11 cellular contexts compared by ENCODE assay signal in the genomic region with DNA sequence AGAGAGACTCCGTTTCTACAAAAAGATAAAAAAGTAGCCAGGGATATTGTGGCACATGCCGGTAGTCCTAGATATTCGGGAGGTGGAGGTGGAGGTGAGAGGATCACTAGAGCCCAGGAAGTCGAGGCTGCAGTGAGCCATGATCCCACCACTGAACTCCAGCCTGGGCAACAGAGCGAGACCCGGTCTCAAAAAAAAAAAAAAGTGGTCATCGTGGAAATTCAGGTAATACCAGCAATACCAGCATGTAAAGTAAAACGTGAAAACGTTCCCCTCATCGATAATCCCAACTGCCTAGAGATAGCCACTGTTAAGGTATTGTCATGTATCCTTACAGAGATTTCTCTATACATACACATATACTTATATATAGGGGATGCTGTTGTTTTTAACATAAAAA. TPM values are rescaled to one million over a fixed set of nuclear protein-coding genes. Genes with fewer than 3 reads are reported as not detected.
DNase-seq lines count a peak whose midpoint lies in the region; ATAC-seq and TF ChIP-seq lines count a peak whose summit lies in the region.
"Had no signal": no experiment of that assay in that cellular context is flagged by ENCODE, and none has a peak within 500 bp of the region (broad histone marks: within the 10 kb centered on the region; RNA-seq: fewer than 3 reads in every experiment).

No MANE protein-coding gene starts in this region.

- H3K36me3 ChIP-seq in heart left ventricle (no peaks in the 10 kb centered on the region), thoracic aorta (no peaks in the 10 kb centered on the region), thyroid gland (no peaks in the 10 kb centered on the region)
- H3K36me3 ChIP-seq: WERI-Rb-1 had no signal

- intact Hi-C loops in heart left ventricle (cut with DNase I): loop anchor here in 6 of 10 donors (10.0 kb wide), 3 partner anchors 109 to 449 kb away; a partner anchor contains a TSS
- intact Hi-C loops in left ventricle myocardium superior (cut with micrococcal nuclease): no loop called here
- intact Hi-C loops in activated CD4-positive, alpha-beta memory T cell treated with anti-CD3 and anti-CD28 coated beads for 36 hours (cut with micrococcal nuclease): loop anchor here (10.0 kb wide), 1 partner anchor 1719 kb away; a partner anchor contains a TSS
- intact Hi-C loops in thyroid gland (cut with DNase I): no loop called here

- POLR2A ChIA-PET in activated CD4-positive, alpha-beta memory T cell treated with anti-CD3 and anti-CD28 coated beads for 36 hours (lab: Charles Lee): no interaction called here

- 60 to 69% (median 65%) methylated on average over 10 of the region's 10 CpGs for WGBS in heart left ventricle, 4 donors
- 73 to 75% methylated on average over 6 to 10 of the region's 10 CpGs for WGBS in thyroid gland, 2 donors

- H3K27me3 ChIP-seq in heart left ventricle (no peaks in the 10 kb centered on the region), thoracic aorta (replicated peaks; ENCODE audit: insufficient read depth) (no peaks in the 10 kb centered on the region), thyroid gland (no peaks in the 10 kb centered on the region)

- ATAC-seq in heart left ventricle: no peak
- no peak for ATAC-seq in left ventricle myocardium superior
- ATAC-seq in thoracic aorta (ENCODE audit: insufficient number of reproducible peaks, low FRiP score, low read depth): no peak

- H3K27me3 Mint-ChIP-seq in activated CD4-positive, alpha-beta memory T cell treated with anti-CD3 and anti-CD28 coated beads for 36 hours: no peaks in the 10 kb centered on the region
- H3K27me3 Mint-ChIP-seq in immature natural killer cell (ENCODE audit: low read depth in 3 of 3): peaks cover 3 to 16% (median 9%) of the 10 kb centered on the region in 3 donors

- no peak for TF ChIP-seq CTCF in heart left ventricle (IDR thresholded peaks at IDR 0.05)
- TF ChIP-seq CTCF in thoracic aorta (IDR thresholded peaks at IDR 0.05): no peak
- TF ChIP-seq CTCF in thyroid gland (IDR thresholded peaks at IDR 0.05): no peak

- H3K4me1 ChIP-seq in heart left ventricle (peaks cover 0 to 16% (median 0%) of the 10 kb centered on the region in 12 donors), thoracic aorta (ENCODE audit: control insufficient read depth in 1 of 2, low read depth in 2 of 2) (peaks cover 4 to 22% of the 10 kb centered on the region in 2 donors), thyroid gland (no peaks in the 10 kb centered on the region)

- H3K4me3 Mint-ChIP-seq in activated CD4-positive, alpha-beta memory T cell treated with anti-CD3 and anti-CD28 coated beads for 36 hours: peak overlapping the region; percentile 98
- H3K4me3 Mint-ChIP-seq in immature natural killer cell: peak overlapping the region in 4 of 5 donors; percentile 91 to 98 (median 94)

- CTCF ChIA-PET in activated CD4-positive, alpha-beta memory T cell treated with anti-CD3 and anti-CD28 coated beads for 36 hours (lab: Charles Lee): no interaction called here

- H3K9me3 ChIP-seq in heart left ventricle (no peaks in the 10 kb centered on the region), thoracic aorta (no peaks in the 10 kb centered on the region), thyroid gland (no peaks in the 10 kb centered on the region)

- H3K27ac ChIP-seq in heart left ventricle (peak overlapping the region in 2 of 12 donors; percentile 93), thoracic aorta (no peak overlapping the region), thyroid gland (no peak overlapping the region)
- H3K27ac ChIP-seq: WERI-Rb-1 had no signal

- no peaks in the 10 kb centered on the region for H3K9me3 Mint-ChIP-seq in activated CD4-positive, alpha-beta memory T cell treated with anti-CD3 and anti-CD28 coated beads for 36 hours
- no peaks in the 10 kb centered on the region for H3K9me3 Mint-ChIP-seq in immature natural killer cell

- H3K4me1 Mint-ChIP-seq in activated CD4-positive, alpha-beta memory T cell treated with anti-CD3 and anti-CD28 coated beads for 36 hours (ENCODE audit: low read depth): peaks cover 30% of the 10 kb centered on the region
- H3K4me1 Mint-ChIP-seq in immature natural killer cell: peaks cover 24 to 49% of the 10 kb centered on the region in 2 donors

- no peak for TF ChIP-seq POLR2A in heart left ventricle (IDR thresholded peaks at IDR 0.05)
- no peak for TF ChIP-seq POLR2A in thyroid gland (IDR thresholded peaks at IDR 0.05)

- H3K36me3 Mint-ChIP-seq in activated CD4-positive, alpha-beta memory T cell treated with anti-CD3 and anti-CD28 coated beads for 36 hours: peaks cover 11% of the 10 kb centered on the region
- peaks cover 0 to 8% (median 0%) of the 10 kb centered on the region in 3 donors for H3K36me3 Mint-ChIP-seq in immature natural killer cell

- no peak for DNase-seq in heart left ventricle
- no peak for DNase-seq in left ventricle myocardium superior
- no peak for DNase-seq in activated CD4-positive, alpha-beta memory T cell treated with anti-CD3 and anti-CD28 coated beads for 36 hours
- no peak for DNase-seq in immature natural killer cell
- DNase-seq in thoracic aorta (ENCODE audit: low spot score): no peak
- no peak for DNase-seq in amniotic stem cell (lab: John Stamatoyannopoulos, UW)
- DNase-seq in thyroid gland: no peak
- no peak for DNase-seq in iPS-NIHi11 (ENCODE audit: low spot score)
- DNase-seq: HCEC 1CT, NCI-H510A treated with DMSO at 0.1 percent for 48 hours, WERI-Rb-1 had no signal

- no peak overlapping the region for H3K27ac Mint-ChIP-seq in activated CD4-positive, alpha-beta memory T cell treated with anti-CD3 and anti-CD28 coated beads for 36 hours
- peak overlapping the region; percentile 97 to 100 (median 99) for H3K27ac Mint-ChIP-seq in immature natural killer cell

- H3K4me3 ChIP-seq in heart left ventricle: peak overlapping the region in 9 of 12 donors; percentile 47 to 85 (median 71)
- peak overlapping the region; percentile 93 for H3K4me3 ChIP-seq in thoracic aorta
- no peak overlapping the region for H3K4me3 ChIP-seq in thyroid gland (replicated peaks in 1 of 3)

RNA-seq across cellular contexts. Expression of a gene that starts 1.5 kb away (rescaled TPM):
- total RNA-seq in heart left ventricle (10 to 100 TPM; 41.6 to 75.7 (median 56.3) TPM), left ventricle myocardium superior (49.5 TPM), thoracic aorta (10 to 100 TPM; 54.3 to 56.1 TPM), thyroid gland (100 to 1,000 TPM in 3 of 4 donors, 10 to 100 TPM in 1; 85.1 to 156 (median 109) TPM)
- polyA plus RNA-seq in heart left ventricle (10 to 100 TPM; 17.4 to 77.2 TPM), immature natural killer cell (10 to 100 TPM; 29.7 to 65.1 (median 51.4) TPM)
- 10 to 100 TPM; 40.5 to 44.7 TPM for total RNA-seq in activated CD4-positive, alpha-beta memory T cell treated with anti-CD3 and anti-CD28 coated beads for 36 hours

RNA-seq across cellular contexts. Expression of a gene that starts 5.6 kb away (rescaled TPM):
- total RNA-seq in heart left ventricle (1,000 to 10,000 TPM in 8 of 9 donors, 100 to 1,000 TPM in 1; 815 to 2,958 (median 1,377) TPM), left ventricle myocardium superior (1,790 TPM), thoracic aorta (100 to 1,000 TPM; 136 to 204 TPM), thyroid gland (100 to 1,000 TPM; 283 to 627 (median 563) TPM)
- polyA plus RNA-seq in heart left ventricle (1,000 to 10,000 TPM; 2,480 to 8,827 TPM), immature natural killer cell (100 to 1,000 TPM; 398 to 724 (median 495) TPM)
- total RNA-seq in activated CD4-positive, alpha-beta memory T cell treated with anti-CD3 and anti-CD28 coated beads for 36 hours: 100 to 1,000 TPM; 295 to 320 TPM

RNA-seq across cellular contexts. Expression of a gene that starts 16.8 kb away (rescaled TPM):
- total RNA-seq in heart left ventricle (1 to 10 TPM; 4.4 to 9.3 (median 5.8) TPM), left ventricle myocardium superior (4.8 TPM), thoracic aorta (10 to 100 TPM; 11.8 to 18.2 TPM), thyroid gland (10 to 100 TPM; 11.4 to 22.9 (median 14.4) TPM)
- polyA plus RNA-seq in heart left ventricle (1 to 10 TPM; 1.4 to 2.9 TPM), immature natural killer cell (10 to 100 TPM in 1 of 3 donors, 1 to 10 TPM in 2; 4.7 to 11.6 (median 6.5) TPM)
- 1 to 10 TPM; 8.0 TPM for total RNA-seq in activated CD4-positive, alpha-beta memory T cell treated with anti-CD3 and anti-CD28 coated beads for 36 hours

Comparison
In these comparisons a context has a peak if more than half of its experiments do, and no peak if none do; other contexts are left out.
1. intact Hi-C loops: an anchor here in heart left ventricle (10.0 kb wide) and activated CD4-positive, alpha-beta memory T cell treated with anti-CD3 and anti-CD28 coated beads for 36 hours (10.0 kb wide); none called in left ventricle myocardium superior and thyroid gland.
2. H3K4me3 ChIP-seq: peak in heart left ventricle (9 of 12) and thoracic aorta (single experiment); none in thyroid gland (0 of 3).